In genomic region chr16:720990-721764, GRCh38 we compare ENCODE assay signal across 7 cellular contexts. TPM values are rescaled to one million over a fixed set of nuclear protein-coding genes. Genes with fewer than 3 reads are reported as not detected.
DNase-seq lines count a peak whose midpoint lies in the region; ATAC-seq and TF ChIP-seq lines count a peak whose summit lies in the region.

ANTKMT (plus strand) TSS chr16:721146; CDS start chr16:721275, 129 bp downstream.

- H3K27ac Mint-ChIP-seq in T-helper 2 cell treated with Interferon-gamma antibody and Interleukin-4, amounts not matched to agents 5 μg/mL and 100 μg/mL, for 36 hours: peak within 1 kb of the TSS; percentile 66

- peaks cover 3% of the 10 kb centered on the region for H3K27me3 Mint-ChIP-seq in T-helper 2 cell treated with Interferon-gamma antibody and Interleukin-4, amounts not matched to agents 5 μg/mL and 100 μg/mL, for 36 hours (ENCODE audit: low read depth)

- TF ChIP-seq CTCF in GM13977 (IDR thresholded peaks at IDR 0.05; ENCODE audit: extremely low read depth, insufficient read depth, missing control alignments): peak; percentile 4
- TF ChIP-seq CTCF in astrocyte of the cerebellum (IDR thresholded peaks at IDR 0.05; ENCODE audit: low read depth, low read length, missing control alignments): no peak

- H3K4me3 Mint-ChIP-seq in T-helper 2 cell treated with Interferon-gamma antibody and Interleukin-4, amounts not matched to agents 5 μg/mL and 100 μg/mL, for 36 hours: peak within 1 kb of the TSS; percentile 77

- H3K4me3 ChIP-seq in astrocyte of the cerebellum (ENCODE audit: low read depth, low read length): peak within 1 kb of the TSS; percentile 66

- no peaks in the 10 kb centered on the region for H3K9me3 Mint-ChIP-seq in T-helper 2 cell treated with Interferon-gamma antibody and Interleukin-4, amounts not matched to agents 5 μg/mL and 100 μg/mL, for 36 hours

- in situ Hi-C loops in GM13977 (cut with MboI; ENCODE audit: low pct_unique_long_range_greater_than_20kb, low sequenced_read_pairs, unreplicated experiment): no loop called here
- in situ Hi-C loops in astrocyte of the cerebellum (cut with HindIII; ENCODE audit: low sequenced_read_pairs): no loop called here

- no peaks in the 10 kb centered on the region for H3K36me3 Mint-ChIP-seq in T-helper 2 cell treated with Interferon-gamma antibody and Interleukin-4, amounts not matched to agents 5 μg/mL and 100 μg/mL, for 36 hours (ENCODE audit: low read depth)

- H3K4me1 Mint-ChIP-seq in T-helper 2 cell treated with Interferon-gamma antibody and Interleukin-4, amounts not matched to agents 5 μg/mL and 100 μg/mL, for 36 hours (ENCODE audit: low read depth): peaks cover 3% of the 10 kb centered on the region

- ATAC-seq in HG02623 (IDR thresholded peaks at IDR 0.05; ENCODE audit: unreplicated experiment): peak; percentile 60

- DNase-seq in GM13977 (ENCODE audit: low spot score) (peak; percentile 98), NCI-H1105 (lab: John Stamatoyannopoulos, UW) (peak; percentile 57), astrocyte of the cerebellum (ENCODE audit: low read depth) (no peak), hepatic stellate cell (ENCODE audit: low spot score) (peak; percentile 90), renal cortical epithelial cell (ENCODE audit: low read depth) (peak; percentile 44)
- DNase-seq in T-helper 2 cell treated with Interferon-gamma antibody and Interleukin-4, amounts not matched to agents 5 μg/mL and 100 μg/mL, for 36 hours (ENCODE audit: low spot score): peak; percentile 81

RNA-seq across cellular contexts. Expression of gene ANTKMT, which starts in this region (rescaled TPM):
- 23.1 and 73.8 TPM in 2 replicates for total RNA-seq in renal cortical epithelial cell
